In the genomic region with DNA sequence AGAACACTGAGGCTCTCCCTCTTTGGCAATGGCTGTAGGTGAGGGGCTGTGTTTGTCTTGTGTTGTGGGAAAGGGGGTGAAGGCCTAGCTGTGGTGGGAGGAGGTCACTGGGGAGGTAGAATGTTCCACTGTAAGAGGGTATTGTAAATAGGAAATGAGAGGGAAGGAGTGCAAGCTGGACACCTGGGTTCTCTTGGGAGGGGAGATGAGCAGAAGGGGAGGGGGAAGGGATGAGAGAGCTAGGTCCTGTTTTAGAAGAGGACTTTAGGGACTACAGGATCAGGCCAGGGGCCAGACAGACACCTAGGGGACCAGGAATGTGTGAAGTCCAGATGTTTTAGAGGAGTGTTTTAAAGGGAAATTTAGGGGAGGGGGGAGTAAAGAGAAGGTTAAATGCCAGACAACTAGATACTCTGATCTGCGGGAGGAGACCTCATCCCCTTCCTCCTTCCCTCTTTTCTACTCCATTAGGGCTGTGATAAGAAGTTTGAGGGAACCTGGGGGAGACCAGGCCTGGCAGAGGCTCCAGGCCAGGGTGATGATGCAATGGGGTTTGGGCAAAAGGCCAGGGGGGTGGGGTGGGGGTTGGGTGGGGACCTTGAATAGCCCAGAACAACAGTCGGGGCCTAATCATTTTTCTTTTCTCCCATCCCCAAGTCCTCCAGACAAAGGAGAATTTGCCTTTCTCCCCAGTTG, we compare ENCODE assay signal across 2 cellular contexts.
TF ChIP-seq lines count a peak whose summit lies in the region.

No MANE protein-coding gene starts in this region.

TF ChIP-seq in liver, 16 proteins besides CTCF, POLR2A, EP300 and RAD21:
- TF ChIP-seq, protein P1, sequence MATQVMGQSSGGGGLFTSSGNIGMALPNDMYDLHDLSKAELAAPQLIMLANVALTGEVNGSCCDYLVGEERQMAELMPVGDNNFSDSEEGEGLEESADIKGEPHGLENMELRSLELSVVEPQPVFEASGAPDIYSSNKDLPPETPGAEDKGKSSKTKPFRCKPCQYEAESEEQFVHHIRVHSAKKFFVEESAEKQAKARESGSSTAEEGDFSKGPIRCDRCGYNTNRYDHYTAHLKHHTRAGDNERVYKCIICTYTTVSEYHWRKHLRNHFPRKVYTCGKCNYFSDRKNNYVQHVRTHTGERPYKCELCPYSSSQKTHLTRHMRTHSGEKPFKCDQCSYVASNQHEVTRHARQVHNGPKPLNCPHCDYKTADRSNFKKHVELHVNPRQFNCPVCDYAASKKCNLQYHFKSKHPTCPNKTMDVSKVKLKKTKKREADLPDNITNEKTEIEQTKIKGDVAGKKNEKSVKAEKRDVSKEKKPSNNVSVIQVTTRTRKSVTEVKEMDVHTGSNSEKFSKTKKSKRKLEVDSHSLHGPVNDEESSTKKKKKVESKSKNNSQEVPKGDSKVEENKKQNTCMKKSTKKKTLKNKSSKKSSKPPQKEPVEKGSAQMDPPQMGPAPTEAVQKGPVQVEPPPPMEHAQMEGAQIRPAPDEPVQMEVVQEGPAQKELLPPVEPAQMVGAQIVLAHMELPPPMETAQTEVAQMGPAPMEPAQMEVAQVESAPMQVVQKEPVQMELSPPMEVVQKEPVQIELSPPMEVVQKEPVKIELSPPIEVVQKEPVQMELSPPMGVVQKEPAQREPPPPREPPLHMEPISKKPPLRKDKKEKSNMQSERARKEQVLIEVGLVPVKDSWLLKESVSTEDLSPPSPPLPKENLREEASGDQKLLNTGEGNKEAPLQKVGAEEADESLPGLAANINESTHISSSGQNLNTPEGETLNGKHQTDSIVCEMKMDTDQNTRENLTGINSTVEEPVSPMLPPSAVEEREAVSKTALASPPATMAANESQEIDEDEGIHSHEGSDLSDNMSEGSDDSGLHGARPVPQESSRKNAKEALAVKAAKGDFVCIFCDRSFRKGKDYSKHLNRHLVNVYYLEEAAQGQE (IDR thresholded peaks at IDR 0.05): peak; percentile 22
- TF ChIP-seq, protein P2, sequence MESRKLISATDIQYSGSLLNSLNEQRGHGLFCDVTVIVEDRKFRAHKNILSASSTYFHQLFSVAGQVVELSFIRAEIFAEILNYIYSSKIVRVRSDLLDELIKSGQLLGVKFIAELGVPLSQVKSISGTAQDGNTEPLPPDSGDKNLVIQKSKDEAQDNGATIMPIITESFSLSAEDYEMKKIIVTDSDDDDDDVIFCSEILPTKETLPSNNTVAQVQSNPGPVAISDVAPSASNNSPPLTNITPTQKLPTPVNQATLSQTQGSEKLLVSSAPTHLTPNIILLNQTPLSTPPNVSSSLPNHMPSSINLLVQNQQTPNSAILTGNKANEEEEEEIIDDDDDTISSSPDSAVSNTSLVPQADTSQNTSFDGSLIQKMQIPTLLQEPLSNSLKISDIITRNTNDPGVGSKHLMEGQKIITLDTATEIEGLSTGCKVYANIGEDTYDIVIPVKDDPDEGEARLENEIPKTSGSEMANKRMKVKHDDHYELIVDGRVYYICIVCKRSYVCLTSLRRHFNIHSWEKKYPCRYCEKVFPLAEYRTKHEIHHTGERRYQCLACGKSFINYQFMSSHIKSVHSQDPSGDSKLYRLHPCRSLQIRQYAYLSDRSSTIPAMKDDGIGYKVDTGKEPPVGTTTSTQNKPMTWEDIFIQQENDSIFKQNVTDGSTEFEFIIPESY (IDR thresholded peaks at IDR 0.05): no peak

TF ChIP-seq in HepG2, 621 proteins besides CTCF, POLR2A, EP300 and RAD21:
- TF ChIP-seq, protein P3, sequence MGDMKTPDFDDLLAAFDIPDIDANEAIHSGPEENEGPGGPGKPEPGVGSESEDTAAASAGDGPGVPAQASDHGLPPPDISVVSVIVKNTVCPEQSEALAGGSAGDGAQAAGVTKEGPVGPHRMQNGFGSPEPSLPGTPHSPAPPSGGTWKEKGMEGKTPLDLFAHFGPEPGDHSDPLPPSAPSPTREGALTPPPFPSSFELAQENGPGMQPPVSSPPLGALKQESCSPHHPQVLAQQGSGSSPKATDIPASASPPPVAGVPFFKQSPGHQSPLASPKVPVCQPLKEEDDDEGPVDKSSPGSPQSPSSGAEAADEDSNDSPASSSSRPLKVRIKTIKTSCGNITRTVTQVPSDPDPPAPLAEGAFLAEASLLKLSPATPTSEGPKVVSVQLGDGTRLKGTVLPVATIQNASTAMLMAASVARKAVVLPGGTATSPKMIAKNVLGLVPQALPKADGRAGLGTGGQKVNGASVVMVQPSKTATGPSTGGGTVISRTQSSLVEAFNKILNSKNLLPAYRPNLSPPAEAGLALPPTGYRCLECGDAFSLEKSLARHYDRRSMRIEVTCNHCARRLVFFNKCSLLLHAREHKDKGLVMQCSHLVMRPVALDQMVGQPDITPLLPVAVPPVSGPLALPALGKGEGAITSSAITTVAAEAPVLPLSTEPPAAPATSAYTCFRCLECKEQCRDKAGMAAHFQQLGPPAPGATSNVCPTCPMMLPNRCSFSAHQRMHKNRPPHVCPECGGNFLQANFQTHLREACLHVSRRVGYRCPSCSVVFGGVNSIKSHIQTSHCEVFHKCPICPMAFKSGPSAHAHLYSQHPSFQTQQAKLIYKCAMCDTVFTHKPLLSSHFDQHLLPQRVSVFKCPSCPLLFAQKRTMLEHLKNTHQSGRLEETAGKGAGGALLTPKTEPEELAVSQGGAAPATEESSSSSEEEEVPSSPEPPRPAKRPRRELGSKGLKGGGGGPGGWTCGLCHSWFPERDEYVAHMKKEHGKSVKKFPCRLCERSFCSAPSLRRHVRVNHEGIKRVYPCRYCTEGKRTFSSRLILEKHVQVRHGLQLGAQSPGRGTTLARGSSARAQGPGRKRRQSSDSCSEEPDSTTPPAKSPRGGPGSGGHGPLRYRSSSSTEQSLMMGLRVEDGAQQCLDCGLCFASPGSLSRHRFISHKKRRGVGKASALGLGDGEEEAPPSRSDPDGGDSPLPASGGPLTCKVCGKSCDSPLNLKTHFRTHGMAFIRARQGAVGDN (CRISPR knock-in tag; IDR thresholded peaks at IDR 0.05): no peak
- TF ChIP-seq, protein P4, sequence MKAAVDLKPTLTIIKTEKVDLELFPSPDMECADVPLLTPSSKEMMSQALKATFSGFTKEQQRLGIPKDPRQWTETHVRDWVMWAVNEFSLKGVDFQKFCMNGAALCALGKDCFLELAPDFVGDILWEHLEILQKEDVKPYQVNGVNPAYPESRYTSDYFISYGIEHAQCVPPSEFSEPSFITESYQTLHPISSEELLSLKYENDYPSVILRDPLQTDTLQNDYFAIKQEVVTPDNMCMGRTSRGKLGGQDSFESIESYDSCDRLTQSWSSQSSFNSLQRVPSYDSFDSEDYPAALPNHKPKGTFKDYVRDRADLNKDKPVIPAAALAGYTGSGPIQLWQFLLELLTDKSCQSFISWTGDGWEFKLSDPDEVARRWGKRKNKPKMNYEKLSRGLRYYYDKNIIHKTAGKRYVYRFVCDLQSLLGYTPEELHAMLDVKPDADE (CRISPR knock-in tag; IDR thresholded peaks at IDR 0.05): no peak
- TF ChIP-seq BRCA1 (CRISPR knock-in tag; IDR thresholded peaks at IDR 0.05): no peak
- no peak for TF ChIP-seq PHF21A (CRISPR knock-in tag; IDR thresholded peaks at IDR 0.05)
- TF ChIP-seq, protein P5, sequence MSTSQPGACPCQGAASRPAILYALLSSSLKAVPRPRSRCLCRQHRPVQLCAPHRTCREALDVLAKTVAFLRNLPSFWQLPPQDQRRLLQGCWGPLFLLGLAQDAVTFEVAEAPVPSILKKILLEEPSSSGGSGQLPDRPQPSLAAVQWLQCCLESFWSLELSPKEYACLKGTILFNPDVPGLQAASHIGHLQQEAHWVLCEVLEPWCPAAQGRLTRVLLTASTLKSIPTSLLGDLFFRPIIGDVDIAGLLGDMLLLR (CRISPR knock-in tag; IDR thresholded peaks at IDR 0.05): no peak
- no peak for TF ChIP-seq ZBTB20 (CRISPR knock-in tag; IDR thresholded peaks at IDR 0.05; ENCODE audit: borderline replicate concordance, low read depth)
- TF ChIP-seq CAMTA2 (CRISPR knock-in tag; IDR thresholded peaks at IDR 0.05; ENCODE audit: borderline replicate concordance): no peak
